16 cellular contexts compared by ENCODE assay signal in the genomic region with DNA sequence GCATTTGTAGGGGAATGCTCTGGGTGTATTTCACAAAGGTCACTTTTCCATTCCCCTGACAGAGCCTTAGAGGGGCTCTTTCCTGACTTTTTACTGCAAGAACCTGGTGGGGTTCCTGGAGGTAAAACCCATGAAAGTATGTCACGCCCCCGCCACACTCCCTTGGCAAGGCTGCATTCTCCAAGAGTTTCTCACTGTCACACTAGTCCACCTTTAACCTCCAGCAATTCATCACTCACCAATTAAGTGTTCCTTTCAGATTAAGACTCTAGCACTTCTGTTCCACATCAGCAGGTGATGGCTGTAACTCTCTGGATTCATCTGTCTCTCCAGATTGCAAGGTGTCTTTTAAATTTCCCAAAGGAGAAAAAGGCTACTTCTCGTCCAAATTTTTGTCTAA. TPM values are rescaled to one million over a fixed set of nuclear protein-coding genes. Genes with fewer than 3 reads are reported as not detected.
DNase-seq lines count a peak whose midpoint lies in the region; ATAC-seq and TF ChIP-seq lines count a peak whose summit lies in the region.
"Had no signal": no experiment of that assay in that cellular context is flagged by ENCODE, and none has a peak within 500 bp of the region (broad histone marks: within the 10 kb centered on the region; RNA-seq: fewer than 3 reads in every experiment).

No MANE protein-coding gene starts in this region.

- no peaks in the 10 kb centered on the region for H3F3A ChIP-seq in GM23338 (replicated peaks; ENCODE audit: low read depth)

- H3K27ac ChIP-seq in GM23338 (ENCODE audit: low read depth) = no peak overlapping the region

- no peaks in the 10 kb centered on the region for H3K27me3 ChIP-seq in GM23338 (ENCODE audit: insufficient read depth)

- H3K79me2 ChIP-seq in GM23338 (replicated peaks; ENCODE audit: insufficient read depth) = no peaks in the 10 kb centered on the region

- no peak overlapping the region for H3K4me2 ChIP-seq in GM23338

- no peaks in the 10 kb centered on the region for H3K4me1 ChIP-seq in GM23338 (ENCODE audit: insufficient read depth)

- ATAC-seq in GM23338 = no peak
- ATAC-seq in GM21423 (IDR thresholded peaks at IDR 0.05; ENCODE audit: unreplicated experiment) = no peak
- ATAC-seq: CD8-positive, alpha-beta T cell had no signal

- H2AFZ ChIP-seq in GM23338 = peak overlapping the region; percentile 53; the same call in 1 of the 2 replicates

- H3K4me3 ChIP-seq in GM23338 = no peak overlapping the region

- H3K9me2 ChIP-seq in GM23338 (ENCODE audit: insufficient read depth) = no peaks in the 10 kb centered on the region

- no peak for TF ChIP-seq CTCF in GM23338 (conservative IDR thresholded peaks at IDR 0.05; ENCODE audit: low read depth in 2 of 2)

- H3K27ac Mint-ChIP-seq in GM23338 = no peak overlapping the region; the same call in 1 of the 2 replicates
- H3K27ac Mint-ChIP-seq: CD8-positive, alpha-beta T cell; IgD-negative memory B cell had no signal

- H3K4me1 Mint-ChIP-seq in GM23338 = no peaks in the 10 kb centered on the region
- H3K4me1 Mint-ChIP-seq: CD14-positive monocyte, IgD-negative memory B cell had no signal

- 0 out of 2 replicates have a peak, but pooled peaks cover 2% of the 10 kb centered on the region for H3K36me3 ChIP-seq in GM23338 (ENCODE audit: insufficient read depth)

- no peaks in the 10 kb centered on the region; the same call in 2 of the 3 replicates for H3K36me3 Mint-ChIP-seq in GM23338 (ENCODE audit: low read depth)
- H3K36me3 Mint-ChIP-seq: CD14-positive monocyte, IgD-negative memory B cell had no signal

- H3K4me3 Mint-ChIP-seq in GM23338 = no peak overlapping the region
- H3K4me3 Mint-ChIP-seq: CD14-positive monocyte; CD8-positive, alpha-beta T cell; IgD-negative memory B cell had no signal

- no peaks in the 10 kb centered on the region for H4K20me1 ChIP-seq in GM23338 (replicated peaks; ENCODE audit: insufficient read depth)

- H3K27me3 Mint-ChIP-seq in GM23338 (ENCODE audit: insufficient read depth, low read depth, poor library complexity) = no peaks in the 10 kb centered on the region

- DNase-seq in GM23338 (ENCODE audit: low spot score) = no peak
- DNase-seq in NCI-H226 = peak; percentile 19
- DNase-seq in kidney glomerular epithelial cell (lab: John Stamatoyannopoulos, UW) = peak; percentile 82
- peak; percentile 86 for DNase-seq in renal cortical epithelial cell (ENCODE audit: low read depth)
- no peak for DNase-seq in NCI-H1048 (lab: John Stamatoyannopoulos, UW)
- no peak for DNase-seq in NK-92 treated with Interleukin-12 subunit alpha and Interleukin-12 subunit beta, amount 100 ng/mL, for 24 hours (lab: John Stamatoyannopoulos, UW)
- DNase-seq: CD8-positive, alpha-beta T cell; COR-L47; DND-41; GDM1 had no signal

- H3K9me3 Mint-ChIP-seq in GM23338 = peaks cover 2% of the 10 kb centered on the region; the same call in 2 of the 3 replicates

TF ChIP-seq in GM23338, 12 proteins besides CTCF, POLR2A, EP300 and RAD21:
- TF ChIP-seq JUNB (IDR thresholded peaks at IDR 0.05; ENCODE audit: unreplicated experiment) (no peak), ZNF331 (CRISPR knock-in tag; IDR thresholded peaks at IDR 0.05; ENCODE audit: low read depth) (no peak)

RNA-seq across cellular contexts. Expression of gene NKX2-4, which starts 32.7 kb away (rescaled TPM):
- total RNA-seq in GM23338 (2014; rRNA removed; shearing (Covaris generic)) = 0.35 and 2.1 TPM in 2 replicates
- polyA plus RNA-seq in GM23338 (2016; fragmentation: Nextera tagmentation; extraction: Ambion mirVana) = 0.31 and 0.61 TPM in 2 replicates
- not detected in 2 replicates for total RNA-seq in renal cortical epithelial cell
- total RNA-seq: CD8-positive, alpha-beta T cell; HT-29 had no signal
- polyA plus RNA-seq: AG04450, BJ, CD14-positive monocyte, IgD-negative memory B cell had no signal

Comparison
In these comparisons a context has a peak if more than half of its experiments do, and no peak if none do; other contexts are left out.
1. DNase-seq: peak in NCI-H226 (single experiment), kidney glomerular epithelial cell (single experiment) and renal cortical epithelial cell (single experiment); none in GM23338 (single experiment), NCI-H1048 (single experiment) and NK-92 treated with Interleukin-12 subunit alpha and Interleukin-12 subunit beta, amount 100 ng/mL, for 24 hours (single experiment).